In the genomic region with DNA sequence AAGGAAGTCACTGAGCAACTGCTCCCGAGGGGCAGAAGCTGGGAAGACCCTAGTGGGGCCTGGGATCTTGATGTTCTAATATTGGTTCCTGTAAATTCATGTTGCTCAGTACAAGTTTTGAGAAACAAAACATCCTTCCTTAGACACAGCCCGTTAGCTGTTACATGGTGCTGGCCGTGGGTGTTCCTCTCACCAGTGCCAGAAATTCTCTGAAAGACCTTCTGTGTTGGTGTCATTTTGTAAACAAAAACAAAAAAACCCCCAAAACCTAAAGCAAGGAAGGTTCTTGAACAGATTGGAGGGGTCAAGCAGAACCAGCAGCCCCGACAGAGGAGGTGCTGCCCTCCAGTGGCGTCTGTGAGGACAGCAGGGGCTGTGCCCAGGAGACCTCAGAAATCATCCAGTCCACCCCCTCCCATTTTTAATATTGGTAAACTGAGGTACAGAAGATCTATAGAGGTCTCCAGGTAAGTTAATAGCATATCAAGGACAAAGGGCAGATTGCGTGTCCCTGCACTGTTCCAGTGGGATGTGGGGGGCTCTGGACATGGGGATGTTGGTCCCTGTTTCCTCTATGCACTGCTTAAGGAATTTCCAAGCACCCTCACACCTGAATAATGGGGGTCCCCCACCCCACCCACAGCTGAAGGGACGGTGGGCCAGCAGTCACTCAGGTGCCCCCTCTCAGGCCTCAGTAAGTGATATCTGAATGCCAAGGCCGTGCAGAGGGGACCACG, we compare ENCODE assay signal across 8 cellular contexts. TPM values are rescaled to one million over a fixed set of nuclear protein-coding genes. Genes with fewer than 3 reads are reported as not detected.
A peak's percentile ranks its signal among the peaks of the same experiment; 100 is the strongest.
DNase-seq lines count a peak whose midpoint lies in the region; ATAC-seq and TF ChIP-seq lines count a peak whose summit lies in the region.

No MANE protein-coding gene starts in this region.

- H3K79me2 ChIP-seq in SK-N-SH (ENCODE audit: insufficient read depth) = no peaks in the 10 kb centered on the region

- TF ChIP-seq POLR2A in heart left ventricle (IDR thresholded peaks at IDR 0.05) = no peak

- H3K27ac ChIP-seq in SK-N-SH (ENCODE audit: low read depth in 2 of 2, low read length in 1 of 2) (peak overlapping the region in 1 of 2 experiments; percentile 45; a peak in 1 of 4 replicates), heart left ventricle (peak overlapping the region in 1 of 12 donors; percentile 12)

- 12% methylated on average over 6 of the region's 9 CpGs for WGBS in SK-N-SH (ENCODE audit: low lambda C conversion rate)
- 14 to 28% (median 27%) methylated on average over 7 to 9 of the region's 9 CpGs for WGBS in heart left ventricle, 4 donors

- H3K27me3 ChIP-seq in SK-N-SH (ENCODE audit: insufficient read depth) (no peaks in the 10 kb centered on the region), heart left ventricle (no peaks in the 10 kb centered on the region)

- H4K20me1 ChIP-seq in SK-N-SH (ENCODE audit: insufficient read depth) = no peaks in the 10 kb centered on the region

- peaks cover 15% of the 10 kb centered on the region for H3F3A ChIP-seq in SK-N-SH (replicated peaks; ENCODE audit: insufficient read depth)

- CTCF ChIA-PET in SK-N-SH (lab: Yijun Ruan, JAX) = interaction anchor here (0.6 to 7.5 kb wide), 34 partner anchors 10 to 1013 kb away, joined by 3 to 82 read pairs (median 4); no protein-coding TSS in a partner anchor

- H3K4me3 Mint-ChIP-seq in activated naive CD8-positive, alpha-beta T cell treated with anti-CD3 and anti-CD28 coated beads for 36 hours = peak overlapping the region; percentile 37

- H3K9me3 Mint-ChIP-seq in activated naive CD8-positive, alpha-beta T cell treated with anti-CD3 and anti-CD28 coated beads for 36 hours = no peaks in the 10 kb centered on the region

- peaks cover 29% of the 10 kb centered on the region for H3K4me1 Mint-ChIP-seq in activated naive CD8-positive, alpha-beta T cell treated with anti-CD3 and anti-CD28 coated beads for 36 hours

- TF ChIP-seq EP300 in SK-N-SH (IDR thresholded peaks at IDR 0.05; ENCODE audit: borderline replicate concordance in 1 of 2, low read depth in 1 of 2, low read length in 1 of 2) = no peak

- TF ChIP-seq CTCF in SK-N-SH (IDR thresholded peaks at IDR 0.05) (peak; percentile 89), heart left ventricle (IDR thresholded peaks at IDR 0.05) (peak; percentile 85 to 97 (median 93))

- H3K9me3 ChIP-seq in SK-N-SH (no peaks in the 10 kb centered on the region), heart left ventricle (no peaks in the 10 kb centered on the region)

- no peaks in the 10 kb centered on the region; a peak in 1 of 4 replicates for H3K4me1 ChIP-seq in SK-N-SH (ENCODE audit: control insufficient read depth in 1 of 2, insufficient read depth in 2 of 2, low read depth in 1 of 2, low read length in 1 of 2)
- H3K4me1 ChIP-seq in heart left ventricle = peaks cover 0 to 25% (median 8%) of the 10 kb centered on the region in 12 donors

- ATAC-seq in GM21737 (IDR thresholded peaks at IDR 0.05; ENCODE audit: unreplicated experiment) (peak; percentile 66), heart left ventricle (peak in 3 of 4 donors; percentile 50 to 58 (median 56)), HG03439 (IDR thresholded peaks at IDR 0.05; ENCODE audit: unreplicated experiment) (no peak)

- no peak overlapping the region for H3K9ac ChIP-seq in SK-N-SH

- no peaks in the 10 kb centered on the region for H3K9me2 ChIP-seq in SK-N-SH

- DNase-seq in AG20443 (ENCODE audit: low spot score) (peak; percentile 77), SK-N-SH (peak; percentile 78), heart left ventricle (peak in 4 of 5 donors; percentile 36 to 52 (median 48)), retina (peak; percentile 79), NCI-H187 (lab: John Stamatoyannopoulos, UW) (no peak)
- peak; percentile 71 for DNase-seq in activated naive CD8-positive, alpha-beta T cell treated with anti-CD3 and anti-CD28 coated beads for 36 hours

- TF ChIP-seq RAD21 in SK-N-SH (IDR thresholded peaks at IDR 0.05; ENCODE audit: low read length) = peak; percentile 80

- H3K27ac Mint-ChIP-seq in activated naive CD8-positive, alpha-beta T cell treated with anti-CD3 and anti-CD28 coated beads for 36 hours = peak overlapping the region; percentile 85

- H3K4me3 ChIP-seq in SK-N-SH (ENCODE audit: low read depth in 2 of 2, low read length in 1 of 2) (no peak overlapping the region; a peak in 1 of 4 replicates), heart left ventricle (no peak overlapping the region)

- intact Hi-C loops in heart left ventricle (cut with DNase I) = loop anchor here (1.0 to 5.0 kb wide), 8 partner anchors 67 to 131 kb away; no protein-coding TSS in a partner anchor

- H3K36me3 ChIP-seq in SK-N-SH (replicated peaks in 1 of 2; ENCODE audit: control insufficient read depth in 1 of 2, insufficient read depth in 2 of 2, low read length in 1 of 2) (no peaks in the 10 kb centered on the region), heart left ventricle (no peaks in the 10 kb centered on the region)

- H3K36me3 Mint-ChIP-seq in activated naive CD8-positive, alpha-beta T cell treated with anti-CD3 and anti-CD28 coated beads for 36 hours = no peaks in the 10 kb centered on the region

- POLR2A ChIA-PET in SK-N-SH (lab: Yijun Ruan, JAX) = interaction anchor here (0.6 kb wide), 1 partner anchor 95 kb away, joined by 3 read pairs; no protein-coding TSS in a partner anchor

- no peaks in the 10 kb centered on the region for H3K27me3 Mint-ChIP-seq in activated naive CD8-positive, alpha-beta T cell treated with anti-CD3 and anti-CD28 coated beads for 36 hours

- H2AFZ ChIP-seq in SK-N-SH (ENCODE audit: low read depth) = 0 out of 2 replicates have a peak overlapping the region, but pooled peaks have one; percentile 66

- no peak overlapping the region for H3K4me2 ChIP-seq in SK-N-SH

TF ChIP-seq in SK-N-SH, 30 proteins besides CTCF, POLR2A, EP300 and RAD21:
- TF ChIP-seq MEF2A (IDR thresholded peaks at IDR 0.05; ENCODE audit: borderline replicate concordance, low read depth) (no peak), POLR2AphosphoS5 (IDR thresholded peaks at IDR 0.05; ENCODE audit: low read depth, low read length) (no peak), SMC3 (IDR thresholded peaks at IDR 0.05; ENCODE audit: low read depth, low read length) (peak; percentile 86), MXI1 (IDR thresholded peaks at IDR 0.05; ENCODE audit: low read depth, low read length) (no peak), ZBTB33 (IDR thresholded peaks at IDR 0.05; ENCODE audit: borderline replicate concordance, low read depth) (no peak), GATA2 (CRISPR knock-in tag; IDR thresholded peaks at IDR 0.05) (no peak)
- TF ChIP-seq, protein P1, sequence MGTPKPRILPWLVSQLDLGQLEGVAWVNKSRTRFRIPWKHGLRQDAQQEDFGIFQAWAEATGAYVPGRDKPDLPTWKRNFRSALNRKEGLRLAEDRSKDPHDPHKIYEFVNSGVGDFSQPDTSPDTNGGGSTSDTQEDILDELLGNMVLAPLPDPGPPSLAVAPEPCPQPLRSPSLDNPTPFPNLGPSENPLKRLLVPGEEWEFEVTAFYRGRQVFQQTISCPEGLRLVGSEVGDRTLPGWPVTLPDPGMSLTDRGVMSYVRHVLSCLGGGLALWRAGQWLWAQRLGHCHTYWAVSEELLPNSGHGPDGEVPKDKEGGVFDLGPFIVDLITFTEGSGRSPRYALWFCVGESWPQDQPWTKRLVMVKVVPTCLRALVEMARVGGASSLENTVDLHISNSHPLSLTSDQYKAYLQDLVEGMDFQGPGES (IDR thresholded peaks at IDR 0.05; ENCODE audit: low read depth, low read length) = no peak

RNA-seq across cellular contexts. Expression of gene SLC2A7, which starts 38.2 kb away (rescaled TPM):
- polyA plus RNA-seq in SK-N-SH (2012; rRNA removed) = not detected in 2 replicates
- polyA plus RNA-seq in SK-N-SH (2012; cell fraction: cytosol; rRNA removed) = not detected in 2 replicates
- not detected in 2 replicates for polyA plus RNA-seq in SK-N-SH (2012; cell fraction: nucleus; rRNA removed)
- total RNA-seq in activated naive CD8-positive, alpha-beta T cell treated with anti-CD3 and anti-CD28 coated beads for 36 hours = under 1 TPM in 1 of 2 experiments, not detected in 1; 0.14 TPM
- total RNA-seq in heart left ventricle = under 1 TPM in 2 of 9 donors, not detected in 7; 0.14 to 0.25 TPM
- polyA plus RNA-seq in heart left ventricle = under 1 TPM in 1 of 2 donors, not detected in 1; 0.06 TPM

RNA-seq across cellular contexts. Expression of gene CA6, which starts 42.4 kb away (rescaled TPM):
- polyA plus RNA-seq in SK-N-SH (2012; rRNA removed) (not detected in 2 replicates), heart left ventricle (not detected)
- polyA plus RNA-seq in SK-N-SH (2012; cell fraction: cytosol; rRNA removed) = not detected in 2 replicates
- not detected in 2 replicates for polyA plus RNA-seq in SK-N-SH (2012; cell fraction: nucleus; rRNA removed)
- 10 to 100 TPM; 12.3 to 13.7 TPM for total RNA-seq in activated naive CD8-positive, alpha-beta T cell treated with anti-CD3 and anti-CD28 coated beads for 36 hours
- total RNA-seq in heart left ventricle = not detected

Comparison
In these comparisons a context has a peak if more than half of its experiments do, and no peak if none do; other contexts are left out.
1. DNase-seq: peak in AG20443 (single experiment), SK-N-SH (single experiment), activated naive CD8-positive, alpha-beta T cell treated with anti-CD3 and anti-CD28 coated beads for 36 hours (single experiment), heart left ventricle (4 of 5) and retina (single experiment); none in NCI-H187 (0 of 2).
2. RNA of gene CA6, which starts 42.4 kb away (total RNA-seq): 12.3 to 13.7 TPM in activated naive CD8-positive, alpha-beta T cell treated with anti-CD3 and anti-CD28 coated beads for 36 hours; not detected in heart left ventricle; every median in the first group is over 10 times any median in the second.